ENCODE assay signal across 8 cellular contexts in the genomic region with DNA sequence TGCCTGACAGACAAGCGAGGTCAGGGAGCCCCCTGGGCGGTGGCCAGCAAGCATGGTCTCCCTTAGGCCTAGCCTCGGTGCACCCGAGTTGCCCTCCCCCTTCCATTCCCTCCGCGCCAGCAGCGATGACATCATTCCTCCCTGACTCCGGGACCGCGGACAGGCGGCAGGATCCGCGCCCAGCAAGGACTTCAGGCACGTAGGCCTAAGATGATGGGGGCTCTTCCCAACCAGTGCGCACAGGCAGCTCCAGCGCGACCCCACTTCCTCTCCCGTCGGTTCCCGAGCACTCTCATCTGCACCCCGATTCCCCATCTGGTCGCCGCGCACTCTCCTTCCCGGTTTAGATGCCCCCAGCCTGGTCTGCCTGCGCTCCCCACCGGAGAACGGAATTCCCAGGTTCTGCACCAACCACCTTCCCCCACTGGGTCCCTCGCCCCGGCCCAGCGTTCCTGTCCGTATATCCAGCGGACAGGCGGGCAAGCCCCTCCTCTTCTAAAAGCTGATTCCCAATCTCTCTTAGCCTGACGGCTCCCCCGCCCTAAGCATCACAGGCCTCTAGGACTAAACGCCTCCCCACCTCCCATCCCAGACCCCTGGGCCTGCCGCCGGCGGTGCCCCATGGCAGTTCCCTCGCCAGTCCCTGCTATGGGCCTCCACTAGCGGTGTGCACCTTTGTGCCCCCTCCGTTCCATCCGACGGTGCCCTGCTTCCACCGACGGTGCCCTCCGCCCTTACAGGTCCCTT. TPM values are rescaled to one million over a fixed set of nuclear protein-coding genes. Genes with fewer than 3 reads are reported as not detected.
DNase-seq lines count a peak whose midpoint lies in the region; ATAC-seq, FAIRE-seq and TF ChIP-seq lines count a peak whose summit lies in the region.

No MANE protein-coding gene starts in this region.

- peaks cover 53% of the 10 kb centered on the region for H3K4me1 Mint-ChIP-seq in astrocyte (ENCODE audit: low read depth, unreplicated experiment)
- peaks cover 35% of the 10 kb centered on the region for H3K4me1 Mint-ChIP-seq in osteocyte (ENCODE audit: unreplicated experiment)

- no peaks in the 10 kb centered on the region for H3K9me3 Mint-ChIP-seq in astrocyte (ENCODE audit: unreplicated experiment)
- H3K9me3 Mint-ChIP-seq in osteocyte (ENCODE audit: unreplicated experiment), result no peaks in the 10 kb centered on the region

- TF ChIP-seq CTCF in astrocyte (IDR thresholded peaks at IDR 0.05; ENCODE audit: insufficient read depth, low read depth, low read length), result no peak
- no peak for TF ChIP-seq CTCF in osteocyte (IDR thresholded peaks at IDR 0.05)

- peak overlapping the region; percentile 98 for H3K4me3 Mint-ChIP-seq in astrocyte (ENCODE audit: unreplicated experiment)
- H3K4me3 Mint-ChIP-seq in osteocyte (ENCODE audit: unreplicated experiment), result peak overlapping the region; percentile 93

- H3K79me2 ChIP-seq in astrocyte (ENCODE audit: insufficient read depth, low read length), result peaks cover 53% of the 10 kb centered on the region

- peak overlapping the region; percentile 100 for H3K4me2 ChIP-seq in astrocyte (ENCODE audit: low read length)

- peaks cover 4% of the 10 kb centered on the region for H3K27me3 ChIP-seq in astrocyte (ENCODE audit: insufficient read depth, low read length)

- H2AFZ ChIP-seq in astrocyte (ENCODE audit: low read depth, low read length), result peak overlapping the region; percentile 92

- H3K4me3 ChIP-seq in astrocyte (ENCODE audit: insufficient read depth, low read depth, low read length), result peak overlapping the region; percentile 91

- H3K27me3 Mint-ChIP-seq in astrocyte (ENCODE audit: low read depth, unreplicated experiment), result no peaks in the 10 kb centered on the region
- peaks cover 17% of the 10 kb centered on the region for H3K27me3 Mint-ChIP-seq in osteocyte (ENCODE audit: unreplicated experiment)

- FAIRE-seq in astrocyte (lab: Jason Lieb, UNC), result no peak

- peak overlapping the region; percentile 74 for H3K27ac ChIP-seq in astrocyte (ENCODE audit: low read depth, low read length)

- peaks cover 47% of the 10 kb centered on the region for H4K20me1 ChIP-seq in astrocyte (ENCODE audit: insufficient read depth, low read length)

- H3K4me1 ChIP-seq in astrocyte (ENCODE audit: insufficient read depth, low read length), result peaks cover 20% of the 10 kb centered on the region

- peak overlapping the region; percentile 96 for H3K9ac ChIP-seq in astrocyte (ENCODE audit: low read length)

- no peaks in the 10 kb centered on the region for H3K9me3 ChIP-seq in astrocyte (ENCODE audit: insufficient read depth, low read depth, low read length)

- DNase-seq in activated T-cell treated with anti-CD3 and anti-CD28 coated beads for 1 hour (ENCODE audit: low read depth), result peak; percentile 5
- DNase-seq in activated T-cell treated with anti-CD3 and anti-CD28 coated beads for 4 hours, result no peak
- DNase-seq in NCI-H774 (lab: John Stamatoyannopoulos, UW), result peak; percentile 39
- DNase-seq in astrocyte (ENCODE audit: low read depth), result peak; percentile 69
- peak; percentile 86 for DNase-seq in left cardiac atrium
- DNase-seq in osteocyte (ENCODE audit: extremely low spot score, unreplicated experiment), result no peak
- DNase-seq in NCI-H187 (lab: John Stamatoyannopoulos, UW), result no peak

- no peaks in the 10 kb centered on the region for H3K36me3 ChIP-seq in astrocyte (ENCODE audit: insufficient read depth, low read length)

- ATAC-seq in left cardiac atrium, result peak; percentile 45 to 67
- no peak for ATAC-seq in HG03280 (IDR thresholded peaks at IDR 0.05; ENCODE audit: unreplicated experiment)

- peaks cover 5% of the 10 kb centered on the region for H3K36me3 Mint-ChIP-seq in astrocyte (ENCODE audit: low read depth, unreplicated experiment)
- H3K36me3 Mint-ChIP-seq in osteocyte (ENCODE audit: unreplicated experiment), result no peaks in the 10 kb centered on the region

- H3K27ac Mint-ChIP-seq in astrocyte (ENCODE audit: unreplicated experiment), result peak overlapping the region; percentile 94
- H3K27ac Mint-ChIP-seq in osteocyte (ENCODE audit: unreplicated experiment), result peak overlapping the region; percentile 93

- intact Hi-C loops in left cardiac atrium (cut with DNase I), result no loop called here

RNA-seq across cellular contexts. Expression of gene FAM219A, which starts 0.9 kb away (rescaled TPM):
- total RNA-seq in astrocyte (59.9 and 63.5 TPM in 2 replicates), left cardiac atrium (10 to 100 TPM; 22.7 to 27.9 TPM), osteocyte (24.8 and 25.9 TPM in 2 replicates)

RNA-seq across cellular contexts. Expression of gene DNAI1, which starts 1.2 kb away (rescaled TPM):
- total RNA-seq in astrocyte (0.58 and 1.8 TPM in 2 replicates), left cardiac atrium (under 1 TPM in 1 of 2 donors, not detected in 1; 0.29 TPM), osteocyte (not detected in 2 replicates)

Comparison
In these comparisons a context has a peak if more than half of its experiments do, and no peak if none do; other contexts are left out.
1. DNase-seq: peak in activated T-cell treated with anti-CD3 and anti-CD28 coated beads for 1 hour (single experiment), NCI-H774 (single experiment), astrocyte (single experiment) and left cardiac atrium (single experiment); none in activated T-cell treated with anti-CD3 and anti-CD28 coated beads for 4 hours (single experiment), osteocyte (single experiment) and NCI-H187 (0 of 2).